27 cellular contexts compared by ENCODE assay signal in genomic region chr3:94118390-94118789, GRCh38.
"Had no signal": no experiment of that assay in that cellular context is flagged by ENCODE, and none has a peak within 500 bp of the region (broad histone marks: within the 10 kb centered on the region; RNA-seq: fewer than 3 reads in every experiment).

No MANE protein-coding gene starts in this region.

- H3K36me3 ChIP-seq: esophagus squamous epithelium, prostate gland, right atrium auricular region had no signal

- DNase-seq: cortex of kidney; effector memory CD8-positive, alpha-beta T cell; erythroblast; esophagus squamous epithelium; foreskin melanocyte; glutamatergic neuron; heart right ventricle; hippocampal formation; left cardiac atrium; left lung; mesenchymal stem cell; midbrain; naive thymus-derived CD8-positive, alpha-beta T cell; nephron progenitor cell; nucleus accumbens; stimulated activated CD4-positive, alpha-beta T cell treated with anti-CD3 and anti-CD28 coated beads, Interleukin-12 subunit alpha, Interleukin-12 subunit beta, amount 100 ng/mL, for 4 hours; stimulated activated CD4-positive, alpha-beta T cell treated with anti-CD3 and anti-CD28 coated beads, Interleukin-1b, Interleukin-23, amount 100 ng/mL, for 48 hours; stimulated activated CD4-positive, alpha-beta T cell treated with anti-CD3 and anti-CD28 coated beads, Interleukin-4, amount 100 ng/mL, for 1 hour; stimulated activated CD8-positive, alpha-beta memory T cell treated with anti-CD3 and anti-CD28 coated beads, Interleukin-4, amount 100 ng/mL, for 48 hours; stimulated activated naive CD4-positive, alpha-beta T cell; substantia nigra; testis; tibial artery had no signal

- H3K4me2 ChIP-seq: smooth muscle cell had no signal

- H3K27me3 ChIP-seq: esophagus squamous epithelium, heart right ventricle, left lung, right atrium auricular region, testis, tibial artery had no signal

- ATAC-seq: effector memory CD8-positive, alpha-beta T cell; heart right ventricle; left cardiac atrium; left lung; naive thymus-derived CD8-positive, alpha-beta T cell; sciatic nerve had no signal

- H3K4me1 ChIP-seq: esophagus squamous epithelium, prostate gland, right atrium auricular region, testis, tibial artery had no signal

- H3K4me3 ChIP-seq: esophagus squamous epithelium, heart right ventricle, left lung, prostate gland, right atrium auricular region, smooth muscle cell, testis, tibial artery had no signal

- H3K9me3 ChIP-seq: esophagus squamous epithelium, heart right ventricle, left lung, prostate gland, right atrium auricular region, testis, tibial artery had no signal

- H3K27ac ChIP-seq: esophagus squamous epithelium, heart right ventricle, left lung, prostate gland, right atrium auricular region, testis, tibial artery had no signal
